1 cellular context compared by ENCODE assay signal in genomic region chr3:9715764-9716437, GRCh38.
TF ChIP-seq lines count a peak whose summit lies in the region.

No MANE protein-coding gene starts in this region.

TF ChIP-seq in HepG2, 621 proteins besides CTCF, POLR2A, EP300 and RAD21 (continued from another document):
- TF ChIP-seq ZBTB10 (CRISPR knock-in tag; IDR thresholded peaks at IDR 0.05; ENCODE audit: borderline replicate concordance) = no peak
- no peak for TF ChIP-seq DMTF1 (CRISPR knock-in tag; IDR thresholded peaks at IDR 0.05)
- TF ChIP-seq ZNF766 (CRISPR knock-in tag; IDR thresholded peaks at IDR 0.05; ENCODE audit: borderline replicate concordance) = no peak
- no peak for TF ChIP-seq ZNF24 (IDR thresholded peaks at IDR 0.05)
- TF ChIP-seq ZFP36L2 (CRISPR knock-in tag; IDR thresholded peaks at IDR 0.05) = no peak
- TF ChIP-seq ZSCAN21 (CRISPR knock-in tag; IDR thresholded peaks at IDR 0.05; ENCODE audit: borderline replicate concordance) = no peak
- TF ChIP-seq SSRP1 (CRISPR knock-in tag; IDR thresholded peaks at IDR 0.05) = no peak
- TF ChIP-seq ELF1 (CRISPR knock-in tag; IDR thresholded peaks at IDR 0.05) = peak; percentile 26; the same call in 1 of the 2 replicates
- TF ChIP-seq ZNF780A (CRISPR knock-in tag; IDR thresholded peaks at IDR 0.05) = no peak
- TF ChIP-seq LCORL (IDR thresholded peaks at IDR 0.05) = no peak
- 0 out of 2 replicates have a peak, but pooled peaks have one; percentile 23 for TF ChIP-seq LCORL (CRISPR knock-in tag; IDR thresholded peaks at IDR 0.05)
- TF ChIP-seq ZFP62 (CRISPR knock-in tag; IDR thresholded peaks at IDR 0.05) = no peak
- TF ChIP-seq GABPB1 (CRISPR knock-in tag; IDR thresholded peaks at IDR 0.05) = no peak; the same call in 1 of the 2 replicates
- 0 out of 2 replicates have a peak, but pooled peaks have one; percentile 42 for TF ChIP-seq MIER3 (CRISPR knock-in tag; IDR thresholded peaks at IDR 0.05; ENCODE audit: borderline replicate concordance)
- no peak for TF ChIP-seq ARHGAP35 (CRISPR knock-in tag; IDR thresholded peaks at IDR 0.05; ENCODE audit: borderline replicate concordance)
- TF ChIP-seq FOXA3 (CRISPR knock-in tag; IDR thresholded peaks at IDR 0.05) = no peak; the same call in 1 of the 2 replicates
- TF ChIP-seq FOXA1 (IDR thresholded peaks at IDR 0.05) = no peak
- 0 out of 2 replicates have a peak, but pooled peaks have one; percentile 15 for TF ChIP-seq FOXA1 (CRISPR knock-in tag; IDR thresholded peaks at IDR 0.05)
- TF ChIP-seq PPARG (CRISPR knock-in tag; conservative IDR thresholded peaks at IDR 0.05) = 0 out of 2 replicates have a peak, but pooled peaks have one; percentile 12
- TF ChIP-seq ZNF616 (CRISPR knock-in tag; IDR thresholded peaks at IDR 0.05; ENCODE audit: low read depth) = no peak
- TF ChIP-seq ATF4 (CRISPR knock-in tag; IDR thresholded peaks at IDR 0.05) = 0 out of 4 replicates have a peak, but pooled peaks of 1 of the 2 experiments have one; percentile 19
- no peak for TF ChIP-seq ZFP41 (CRISPR knock-in tag; IDR thresholded peaks at IDR 0.05; ENCODE audit: borderline replicate concordance)
- TF ChIP-seq KLF16 (CRISPR knock-in tag; IDR thresholded peaks at IDR 0.05) = peak in 1 of 2 experiments; percentile 59; a peak in 2 of 4 replicates
- TF ChIP-seq ZNF251 (CRISPR knock-in tag; IDR thresholded peaks at IDR 0.05) = no peak
- peak; percentile 85 for TF ChIP-seq GATAD1 (CRISPR knock-in tag; IDR thresholded peaks at IDR 0.05)
- peak; percentile 88 for TF ChIP-seq SMC3 (IDR thresholded peaks at IDR 0.05; ENCODE audit: low read length)
- no peak for TF ChIP-seq ZNF318 (CRISPR knock-in tag; IDR thresholded peaks at IDR 0.05)
- TF ChIP-seq IKZF4 (CRISPR knock-in tag; IDR thresholded peaks at IDR 0.05; ENCODE audit: borderline replicate concordance, low read depth, not compliant biosample characterization) = no peak
- TF ChIP-seq JUND (CRISPR knock-in tag; IDR thresholded peaks at IDR 0.05) = peak; percentile 57; the same call in 1 of the 2 replicates
- peak; percentile 80 for TF ChIP-seq USF2 (IDR thresholded peaks at IDR 0.05; ENCODE audit: low read depth, low read length)
- peak; percentile 76; the same call in 1 of the 2 replicates for TF ChIP-seq USF2 (CRISPR knock-in tag; IDR thresholded peaks at IDR 0.05; ENCODE audit: borderline replicate concordance)
- TF ChIP-seq ZMYM2 (CRISPR knock-in tag; IDR thresholded peaks at IDR 0.05) = no peak
- 0 out of 2 replicates have a peak, but pooled peaks have one; percentile 35 for TF ChIP-seq IRF2 (CRISPR knock-in tag; IDR thresholded peaks at IDR 0.05)
- TF ChIP-seq NFYC (CRISPR knock-in tag; IDR thresholded peaks at IDR 0.05) = no peak
- peak; percentile 50; the same call in 1 of the 2 replicates for TF ChIP-seq CEBPG (CRISPR knock-in tag; IDR thresholded peaks at IDR 0.05)
- no peak for TF ChIP-seq ZNF816 (CRISPR knock-in tag; IDR thresholded peaks at IDR 0.05; ENCODE audit: borderline replicate concordance)
- TF ChIP-seq SNAPC2 (CRISPR knock-in tag; IDR thresholded peaks at IDR 0.05) = no peak
- TF ChIP-seq SRSF1 (optimal IDR thresholded peaks at IDR 0.05; ENCODE audit: low read depth, low read length) = no peak
- TF ChIP-seq SNAI1 (CRISPR knock-in tag; IDR thresholded peaks at IDR 0.05; ENCODE audit: borderline replicate concordance) = no peak
- TF ChIP-seq HOMEZ (CRISPR knock-in tag; IDR thresholded peaks at IDR 0.05; ENCODE audit: low read depth) = no peak
- TF ChIP-seq NFKBIZ (CRISPR knock-in tag; IDR thresholded peaks at IDR 0.05) = peak; percentile 53; the same call in 1 of the 2 replicates
- TF ChIP-seq HOXA7 (CRISPR knock-in tag; IDR thresholded peaks at IDR 0.05) = no peak
- no peak for TF ChIP-seq CBX5 (CRISPR knock-in tag; IDR thresholded peaks at IDR 0.05; ENCODE audit: borderline replicate concordance)
- no peak for TF ChIP-seq ZKSCAN5 (CRISPR knock-in tag; IDR thresholded peaks at IDR 0.05)
- TF ChIP-seq RFX3 (CRISPR knock-in tag; IDR thresholded peaks at IDR 0.05) = no peak
- no peak for TF ChIP-seq NAIF1 (CRISPR knock-in tag; IDR thresholded peaks at IDR 0.05; ENCODE audit: borderline replicate concordance)
- peak; percentile 48; the same call in 1 of the 2 replicates for TF ChIP-seq ZSCAN9 (CRISPR knock-in tag; IDR thresholded peaks at IDR 0.05; ENCODE audit: borderline replicate concordance)
- peak; percentile 52 for TF ChIP-seq ELF3 (CRISPR knock-in tag; IDR thresholded peaks at IDR 0.05)
- TF ChIP-seq KAT8 (CRISPR knock-in tag; IDR thresholded peaks at IDR 0.05) = peak; percentile 44; the same call in 1 of the 2 replicates
- no peak for TF ChIP-seq SOX13 (IDR thresholded peaks at IDR 0.05)
- peak in 1 of 2 experiments; percentile 11; a peak in 1 of 4 replicates for TF ChIP-seq SOX13 (CRISPR knock-in tag; conservative IDR thresholded peaks at IDR 0.05 in 1 of 2, IDR thresholded peaks at IDR 0.05 in 1 of 2)
- TF ChIP-seq BRCA1 (CRISPR knock-in tag; IDR thresholded peaks at IDR 0.05) = no peak
- peak; percentile 28 for TF ChIP-seq TEAD3 (CRISPR knock-in tag; optimal IDR thresholded peaks at IDR 0.05; ENCODE audit: borderline replicate concordance)
- TF ChIP-seq ZBTB42 (CRISPR knock-in tag; IDR thresholded peaks at IDR 0.05) = no peak
